27 cellular contexts compared by ENCODE assay signal in genomic region chr9:101904845-101905244, GRCh38.
"Had no signal": no experiment of that assay in that cellular context is flagged by ENCODE, and none has a peak within 500 bp of the region (broad histone marks: within the 10 kb centered on the region; RNA-seq: fewer than 3 reads in every experiment).

No MANE protein-coding gene starts in this region.

- H3K9me3 ChIP-seq: colonic mucosa had no signal

- H3K4me3 Mint-ChIP-seq: dendritic cell treated with granulocyte-macrophage colony-stimulating factor and Interleukin-4, amounts not matched to agents 40 ng/mL and 50 ng/mL, for 4 days; effector memory CD8-positive, alpha-beta T cell; endodermal cell had no signal

- ATAC-seq: effector memory CD8-positive, alpha-beta T cell; esophagus mucosa; foreskin keratinocyte; gastrocnemius medialis; gastroesophageal sphincter; heart left ventricle; heart right ventricle had no signal

- H3K4me3 ChIP-seq: colonic mucosa, coronary artery, dorsolateral prefrontal cortex, esophagus muscularis mucosa, esophagus squamous epithelium, gastrocnemius medialis, gastroesophageal sphincter, heart left ventricle, heart right ventricle had no signal

- H3K4me1 ChIP-seq: colonic mucosa, esophagus muscularis mucosa, esophagus squamous epithelium, foreskin keratinocyte, gastrocnemius medialis, gastroesophageal sphincter, heart left ventricle, heart right ventricle had no signal

- FAIRE-seq: endometrium, endothelial cell of umbilical vein had no signal

- H3K27ac ChIP-seq: colonic mucosa, coronary artery, dorsolateral prefrontal cortex, epithelial cell of prostate, esophagus muscularis mucosa, esophagus squamous epithelium, foreskin keratinocyte, gastrocnemius medialis, gastroesophageal sphincter, heart left ventricle, heart right ventricle had no signal

- H3K27ac Mint-ChIP-seq: dendritic cell treated with granulocyte-macrophage colony-stimulating factor and Interleukin-4, amounts not matched to agents 40 ng/mL and 50 ng/mL, for 4 days; effector memory CD8-positive, alpha-beta T cell; endodermal cell had no signal

- H3K27me3 Mint-ChIP-seq: dendritic cell treated with granulocyte-macrophage colony-stimulating factor and Interleukin-4, amounts not matched to agents 40 ng/mL and 50 ng/mL, for 4 days; effector memory CD8-positive, alpha-beta T cell had no signal

- H3K9me3 Mint-ChIP-seq: endodermal cell had no signal

- DNase-seq: colonic mucosa; cortex of kidney; dermis blood vessel endothelial cell; dorsolateral prefrontal cortex; effector CD4-positive, alpha-beta T cell; effector CD8-positive, alpha-beta T cell; effector memory CD4-positive, alpha-beta T cell; effector memory CD8-positive, alpha-beta T cell; endodermal cell; erythroblast; esophagus squamous epithelium; foreskin fibroblast; foreskin keratinocyte; foreskin melanocyte; gastrocnemius medialis; glutamatergic neuron; head of caudate nucleus; heart left ventricle; heart right ventricle had no signal

- H3K27me3 ChIP-seq: colonic mucosa, esophagus muscularis mucosa, esophagus squamous epithelium, foreskin keratinocyte, gastrocnemius medialis, gastroesophageal sphincter, heart left ventricle, heart right ventricle had no signal

- H3K36me3 ChIP-seq: colonic mucosa, esophagus muscularis mucosa, esophagus squamous epithelium, gastrocnemius medialis, gastroesophageal sphincter, heart left ventricle, heart right ventricle had no signal
